In genomic region chr4:186942745-186943606, GRCh38 we compare ENCODE assay signal across 12 cellular contexts.
A peak's percentile ranks its signal among the peaks of the same experiment; 100 is the strongest.
DNase-seq lines count a peak whose midpoint lies in the region; ATAC-seq and TF ChIP-seq lines count a peak whose summit lies in the region.
"Had no signal": no experiment of that assay in that cellular context is flagged by ENCODE, and none has a peak within 500 bp of the region (broad histone marks: within the 10 kb centered on the region; RNA-seq: fewer than 3 reads in every experiment).

No MANE protein-coding gene starts in this region.

- peaks cover 23% of the 10 kb centered on the region for H3K9me3 Mint-ChIP-seq in natural killer cell treated with Interleukin-12 subunit alpha and Interleukin-12 subunit beta and Interleukin-15 and Interleukin-18, amount 100 ng/mL, for 72 hours

- peak; percentile 4 for DNase-seq in AG08395 (ENCODE audit: low spot score)
- DNase-seq in LNCaP clone FGC (ENCODE audit: low read depth): no peak
- DNase-seq in astrocyte of the hippocampus (ENCODE audit: low read depth, low spot score): peak; percentile 48
- peak; percentile 27 for DNase-seq in medulla oblongata (ENCODE audit: extremely low spot score)
- DNase-seq in AG20443 (ENCODE audit: low spot score): no peak
- DNase-seq in natural killer cell treated with Interleukin-12 subunit alpha and Interleukin-12 subunit beta and Interleukin-15 and Interleukin-18, amount 100 ng/mL, for 72 hours (ENCODE audit: low spot score): no peak
- DNase-seq in superior temporal gyrus (ENCODE audit: extremely low spot score): no peak
- no peak for DNase-seq in DMS153 (lab: John Stamatoyannopoulos, UW)
- DNase-seq: CD4-positive, alpha-beta memory T cell; MM.1S had no signal

- no peak overlapping the region for H3K4me3 ChIP-seq in LNCaP clone FGC (ENCODE audit: low read depth, low read length)
- H3K4me3 ChIP-seq: HAP-1 had no signal

- no peaks in the 10 kb centered on the region for H3K4me1 Mint-ChIP-seq in natural killer cell treated with Interleukin-12 subunit alpha and Interleukin-12 subunit beta and Interleukin-15 and Interleukin-18, amount 100 ng/mL, for 72 hours (ENCODE audit: low read depth in 2 of 2)
- H3K4me1 Mint-ChIP-seq: CD4-positive, alpha-beta memory T cell; memory B cell had no signal

- peaks cover 7% of the 10 kb centered on the region for H3K36me3 Mint-ChIP-seq in natural killer cell treated with Interleukin-12 subunit alpha and Interleukin-12 subunit beta and Interleukin-15 and Interleukin-18, amount 100 ng/mL, for 72 hours
- H3K36me3 Mint-ChIP-seq: CD4-positive, alpha-beta memory T cell; memory B cell had no signal

- H3K27me3 Mint-ChIP-seq in natural killer cell treated with Interleukin-12 subunit alpha and Interleukin-12 subunit beta and Interleukin-15 and Interleukin-18, amount 100 ng/mL, for 72 hours: no peaks in the 10 kb centered on the region
- H3K27me3 Mint-ChIP-seq: CD4-positive, alpha-beta memory T cell; memory B cell had no signal

- no peak for ATAC-seq in natural killer cell treated with Interleukin-12 subunit alpha and Interleukin-12 subunit beta and Interleukin-15 and Interleukin-18, amount 100 ng/mL, for 72 hours

- peak; percentile 17; the same call in 1 of the 2 replicates for TF ChIP-seq CTCF in LNCaP clone FGC (IDR thresholded peaks at IDR 0.05; ENCODE audit: control insufficient read depth, extremely low read depth, insufficient read depth)

- H3K4me3 Mint-ChIP-seq in natural killer cell treated with Interleukin-12 subunit alpha and Interleukin-12 subunit beta and Interleukin-15 and Interleukin-18, amount 100 ng/mL, for 72 hours: no peak overlapping the region
- H3K4me3 Mint-ChIP-seq: CD4-positive, alpha-beta memory T cell; memory B cell had no signal

- H3K27ac Mint-ChIP-seq in natural killer cell treated with Interleukin-12 subunit alpha and Interleukin-12 subunit beta and Interleukin-15 and Interleukin-18, amount 100 ng/mL, for 72 hours: no peak overlapping the region
- H3K27ac Mint-ChIP-seq: CD4-positive, alpha-beta memory T cell; memory B cell had no signal

Comparison
In these comparisons a context has a peak if more than half of its experiments do, and no peak if none do; other contexts are left out.
1. DNase-seq: peak in AG08395 (single experiment), astrocyte of the hippocampus (single experiment) and medulla oblongata (single experiment); none in LNCaP clone FGC (single experiment), AG20443 (single experiment), natural killer cell treated with Interleukin-12 subunit alpha and Interleukin-12 subunit beta and Interleukin-15 and Interleukin-18, amount 100 ng/mL, for 72 hours (single experiment), superior temporal gyrus (single experiment) and DMS153 (single experiment).